In genomic region chr1:10432910-10433785, GRCh38 we compare ENCODE assay signal across 1 cellular context.
TF ChIP-seq lines count a peak whose summit lies in the region.

No MANE protein-coding gene starts in this region.

TF ChIP-seq in GM12878, 131 proteins besides CTCF, POLR2A, EP300 and RAD21:
- TF ChIP-seq ZNF217 (IDR thresholded peaks at IDR 0.05) (no peak), BHLHE40 (IDR thresholded peaks at IDR 0.05; ENCODE audit: borderline replicate concordance in 1 of 2, low read depth in 2 of 2, low read length in 1 of 2) (peak in 1 of 2 experiments; percentile 51; a peak in 2 of 4 replicates)
